ENCODE assay signal across 1 cellular context in genomic region chr20:19775353-19776201, GRCh38.
TF ChIP-seq lines count a peak whose summit lies in the region.

No MANE protein-coding gene starts in this region.

TF ChIP-seq in GM23338, 12 proteins besides CTCF, POLR2A, EP300 and RAD21 (continued from another document):
- no peak for TF ChIP-seq ZNF462 (CRISPR knock-in tag; IDR thresholded peaks at IDR 0.05)
- no peak for TF ChIP-seq CREB1 (CRISPR knock-in tag; IDR thresholded peaks at IDR 0.05; ENCODE audit: low read depth)
- no peak for TF ChIP-seq NANOG (IDR thresholded peaks at IDR 0.05; ENCODE audit: borderline replicate concordance)
- no peak for TF ChIP-seq EZH2phosphoT487 (IDR thresholded peaks at IDR 0.05; ENCODE audit: unreplicated experiment)
- TF ChIP-seq ZNF331 (CRISPR knock-in tag; IDR thresholded peaks at IDR 0.05; ENCODE audit: low read depth): no peak
- TF ChIP-seq STAT1 (IDR thresholded peaks at IDR 0.05; ENCODE audit: unreplicated experiment): no peak
TF ChIP-seq in GM23338: peak in this region for 0.
